1 cellular context compared by ENCODE assay signal in genomic region chr22:35397095-35397904, GRCh38.
TF ChIP-seq lines count a peak whose summit lies in the region.

No MANE protein-coding gene starts in this region.

TF ChIP-seq in GM23338, 12 proteins besides CTCF, POLR2A, EP300 and RAD21:
- TF ChIP-seq ZNF462 (CRISPR knock-in tag; IDR thresholded peaks at IDR 0.05) (no peak), NANOG (IDR thresholded peaks at IDR 0.05; ENCODE audit: borderline replicate concordance) (no peak), POLR2AphosphoS5 (IDR thresholded peaks at IDR 0.05; ENCODE audit: low read depth) (no peak), ZNF114 (CRISPR knock-in tag; IDR thresholded peaks at IDR 0.05) (no peak), JUNB (IDR thresholded peaks at IDR 0.05; ENCODE audit: unreplicated experiment) (no peak), ZNF331 (CRISPR knock-in tag; IDR thresholded peaks at IDR 0.05; ENCODE audit: low read depth) (no peak), EZH2 (IDR thresholded peaks at IDR 0.05; ENCODE audit: low read depth, unreplicated experiment) (no peak), EZH2phosphoT487 (IDR thresholded peaks at IDR 0.05; ENCODE audit: unreplicated experiment) (no peak), STAT1 (IDR thresholded peaks at IDR 0.05; ENCODE audit: unreplicated experiment) (no peak), CREB1 (CRISPR knock-in tag; IDR thresholded peaks at IDR 0.05; ENCODE audit: low read depth) (no peak)
- TF ChIP-seq, protein P1, sequence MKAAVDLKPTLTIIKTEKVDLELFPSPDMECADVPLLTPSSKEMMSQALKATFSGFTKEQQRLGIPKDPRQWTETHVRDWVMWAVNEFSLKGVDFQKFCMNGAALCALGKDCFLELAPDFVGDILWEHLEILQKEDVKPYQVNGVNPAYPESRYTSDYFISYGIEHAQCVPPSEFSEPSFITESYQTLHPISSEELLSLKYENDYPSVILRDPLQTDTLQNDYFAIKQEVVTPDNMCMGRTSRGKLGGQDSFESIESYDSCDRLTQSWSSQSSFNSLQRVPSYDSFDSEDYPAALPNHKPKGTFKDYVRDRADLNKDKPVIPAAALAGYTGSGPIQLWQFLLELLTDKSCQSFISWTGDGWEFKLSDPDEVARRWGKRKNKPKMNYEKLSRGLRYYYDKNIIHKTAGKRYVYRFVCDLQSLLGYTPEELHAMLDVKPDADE (IDR thresholded peaks at IDR 0.05) = no peak
- TF ChIP-seq, protein P2, sequence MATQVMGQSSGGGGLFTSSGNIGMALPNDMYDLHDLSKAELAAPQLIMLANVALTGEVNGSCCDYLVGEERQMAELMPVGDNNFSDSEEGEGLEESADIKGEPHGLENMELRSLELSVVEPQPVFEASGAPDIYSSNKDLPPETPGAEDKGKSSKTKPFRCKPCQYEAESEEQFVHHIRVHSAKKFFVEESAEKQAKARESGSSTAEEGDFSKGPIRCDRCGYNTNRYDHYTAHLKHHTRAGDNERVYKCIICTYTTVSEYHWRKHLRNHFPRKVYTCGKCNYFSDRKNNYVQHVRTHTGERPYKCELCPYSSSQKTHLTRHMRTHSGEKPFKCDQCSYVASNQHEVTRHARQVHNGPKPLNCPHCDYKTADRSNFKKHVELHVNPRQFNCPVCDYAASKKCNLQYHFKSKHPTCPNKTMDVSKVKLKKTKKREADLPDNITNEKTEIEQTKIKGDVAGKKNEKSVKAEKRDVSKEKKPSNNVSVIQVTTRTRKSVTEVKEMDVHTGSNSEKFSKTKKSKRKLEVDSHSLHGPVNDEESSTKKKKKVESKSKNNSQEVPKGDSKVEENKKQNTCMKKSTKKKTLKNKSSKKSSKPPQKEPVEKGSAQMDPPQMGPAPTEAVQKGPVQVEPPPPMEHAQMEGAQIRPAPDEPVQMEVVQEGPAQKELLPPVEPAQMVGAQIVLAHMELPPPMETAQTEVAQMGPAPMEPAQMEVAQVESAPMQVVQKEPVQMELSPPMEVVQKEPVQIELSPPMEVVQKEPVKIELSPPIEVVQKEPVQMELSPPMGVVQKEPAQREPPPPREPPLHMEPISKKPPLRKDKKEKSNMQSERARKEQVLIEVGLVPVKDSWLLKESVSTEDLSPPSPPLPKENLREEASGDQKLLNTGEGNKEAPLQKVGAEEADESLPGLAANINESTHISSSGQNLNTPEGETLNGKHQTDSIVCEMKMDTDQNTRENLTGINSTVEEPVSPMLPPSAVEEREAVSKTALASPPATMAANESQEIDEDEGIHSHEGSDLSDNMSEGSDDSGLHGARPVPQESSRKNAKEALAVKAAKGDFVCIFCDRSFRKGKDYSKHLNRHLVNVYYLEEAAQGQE (IDR thresholded peaks at IDR 0.05; ENCODE audit: unreplicated experiment) = no peak
TF ChIP-seq in GM23338: peak in this region for 0.
